Comparison of ENCODE assay signal across 10 cellular contexts in the genomic region with DNA sequence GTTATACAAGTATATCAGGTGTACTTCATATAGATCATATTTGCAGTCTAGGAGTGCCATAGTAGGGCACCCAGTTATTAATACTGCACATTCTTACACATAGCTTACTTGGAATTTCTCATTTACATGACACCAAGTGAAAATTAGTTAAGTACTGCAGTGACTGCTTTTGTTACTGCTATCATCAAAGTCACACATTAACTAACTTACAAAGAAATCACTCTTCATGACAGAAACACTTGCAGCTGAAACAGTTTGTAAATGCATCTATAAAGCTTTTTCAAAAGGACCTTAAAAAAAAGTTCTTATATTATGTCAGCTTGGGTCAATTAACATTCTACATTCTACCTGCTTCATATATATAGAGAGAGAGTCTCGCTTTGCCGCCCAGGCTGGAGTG. TPM values are rescaled to one million over a fixed set of nuclear protein-coding genes. Genes with fewer than 3 reads are reported as not detected.
"Had no signal": no experiment of that assay in that cellular context is flagged by ENCODE, and none has a peak within 500 bp of the region (broad histone marks: within the 10 kb centered on the region; RNA-seq: fewer than 3 reads in every experiment).

No MANE protein-coding gene starts in this region.

- DNase-seq: GM23248, GOT3, H7, HFFc6, IMR-90, Karpas-422, KBM-7 had no signal

- H3K4me1 ChIP-seq: HAP-1 had no signal

- ATAC-seq: HCT116 had no signal

- H3K4me3 ChIP-seq: GM23248, HAP-1 had no signal

- H3K9me3 ChIP-seq: HAP-1 had no signal

- H3K36me3 ChIP-seq: HAP-1 had no signal

- FAIRE-seq: HTR-8/SVneo had no signal

RNA-seq across cellular contexts. Expression of a gene that starts 29.9 kb away (rescaled TPM):
- total RNA-seq: GM23248, IMR-90 had no signal
